Comparison of ENCODE assay signal across 23 cellular contexts in genomic region chr11:113574586-113574985, GRCh38.
"Had no signal": no experiment of that assay in that cellular context is flagged by ENCODE, and none has a peak within 500 bp of the region (broad histone marks: within the 10 kb centered on the region; RNA-seq: fewer than 3 reads in every experiment).

No MANE protein-coding gene starts in this region.

- H3K27ac ChIP-seq: hepatocyte, left lung, right lobe of liver, stomach, suprapubic skin, tibial nerve, WERI-Rb-1 had no signal

- H3K4me3 ChIP-seq: hepatocyte, left lung, lung, right lobe of liver, stomach, suprapubic skin, tibial nerve had no signal

- H3K9me3 ChIP-seq: left lung, right lobe of liver, stomach, suprapubic skin, tibial nerve had no signal

- ATAC-seq: activated naive CD8-positive, alpha-beta T cell treated with anti-CD3 and anti-CD28 coated beads, Interleukin-2, amount 50 U/mL, for 24 hours; left lung; right lobe of liver; stimulated activated memory B cell treated with anti-CD40 and anti-IgM and Interleukin-4, amounts not matched to agents 10 μg/mL and 1 μg/mL and 100 μg/mL, for 72 hours had no signal

- H3K27me3 ChIP-seq: hepatocyte, left lung, right lobe of liver, stomach, suprapubic skin, tibial nerve had no signal

- H3K36me3 Mint-ChIP-seq: immature natural killer cell; naive B cell; stimulated activated memory B cell treated with anti-CD40 and anti-IgM and Interleukin-4, amounts not matched to agents 10 μg/mL and 1 μg/mL and 100 μg/mL, for 72 hours had no signal

- H3K4me1 Mint-ChIP-seq: activated naive CD8-positive, alpha-beta T cell treated with anti-CD3 and anti-CD28 coated beads, Interleukin-2, amount 50 U/mL, for 24 hours; naive B cell had no signal

- H3K4me3 Mint-ChIP-seq: activated naive CD8-positive, alpha-beta T cell treated with anti-CD3 and anti-CD28 coated beads, Interleukin-2, amount 50 U/mL, for 24 hours; activated T-helper 1 cell treated with anti-CD3 and anti-CD28 coated beads, Interleukin-12 subunit alpha, Interleukin-12 subunit beta, Interleukin-2, Interleukin-4 antibody, amounts not matched to agents 30 ng/mL and 10 ng/mL and 1 ng/mL, durations not matched to agents 14 hours and 24 hours and 36 hours; immature natural killer cell; naive B cell; neural crest cell; stimulated activated memory B cell treated with anti-CD40 and anti-IgM and Interleukin-4, amounts not matched to agents 10 μg/mL and 1 μg/mL and 100 μg/mL, for 72 hours had no signal

- DNase-seq: activated CD4-positive, alpha-beta T cell treated with anti-CD3 and anti-CD28 coated beads, Interleukin-2, amount 50 U/mL, for 48 hours; activated CD4-positive, CD25-positive, alpha-beta regulatory T cell treated with anti-CD3 and anti-CD28 coated beads, Interleukin-2, amount 50 U/mL, for 72 hours; activated gamma-delta T cell; activated naive CD4-positive, alpha-beta T cell treated with anti-CD3 and anti-CD28 coated beads, Interleukin-2, amount 50 U/mL, for 16 hours; activated naive CD8-positive, alpha-beta T cell treated with anti-CD3 and anti-CD28 coated beads, Interleukin-2, amount 50 U/mL, for 24 hours; foreskin melanocyte; immature natural killer cell; kidney glomerular epithelial cell; left lung; naive B cell; posterior cingulate gyrus; right lobe of liver; small intestine; stimulated activated CD4-positive, alpha-beta T cell treated with anti-CD3 and anti-CD28 coated beads, Interleukin-2, amount 100 ng/mL, for 24 hours; stomach; WERI-Rb-1 had no signal

- H3K27ac Mint-ChIP-seq: activated naive CD8-positive, alpha-beta T cell treated with anti-CD3 and anti-CD28 coated beads, Interleukin-2, amount 50 U/mL, for 24 hours; activated T-helper 1 cell treated with anti-CD3 and anti-CD28 coated beads, Interleukin-12 subunit alpha, Interleukin-12 subunit beta, Interleukin-2, Interleukin-4 antibody, amounts not matched to agents 30 ng/mL and 10 ng/mL and 1 ng/mL, durations not matched to agents 14 hours and 24 hours and 36 hours; immature natural killer cell; stimulated activated memory B cell treated with anti-CD40 and anti-IgM and Interleukin-4, amounts not matched to agents 10 μg/mL and 1 μg/mL and 100 μg/mL, for 72 hours had no signal

- H3K9me3 Mint-ChIP-seq: activated naive CD8-positive, alpha-beta T cell treated with anti-CD3 and anti-CD28 coated beads, Interleukin-2, amount 50 U/mL, for 24 hours; activated T-helper 1 cell treated with anti-CD3 and anti-CD28 coated beads, Interleukin-12 subunit alpha, Interleukin-12 subunit beta, Interleukin-2, Interleukin-4 antibody, amounts not matched to agents 30 ng/mL and 10 ng/mL and 1 ng/mL, durations not matched to agents 14 hours and 24 hours and 36 hours; immature natural killer cell; neural crest cell; stimulated activated memory B cell treated with anti-CD40 and anti-IgM and Interleukin-4, amounts not matched to agents 10 μg/mL and 1 μg/mL and 100 μg/mL, for 72 hours had no signal

- H3K4me1 ChIP-seq: left lung, right lobe of liver, stomach had no signal

- H3K36me3 ChIP-seq: left lung, right lobe of liver, stomach, suprapubic skin, tibial nerve, WERI-Rb-1 had no signal
